In genomic region chr12:67355428-67356385, GRCh38 we compare ENCODE assay signal across 8 cellular contexts.
A peak's percentile ranks its signal among the peaks of the same experiment; 100 is the strongest.
DNase-seq lines count a peak whose midpoint lies in the region; ATAC-seq and TF ChIP-seq lines count a peak whose summit lies in the region.

No MANE protein-coding gene starts in this region.

- no peaks in the 10 kb centered on the region for H3K27me3 ChIP-seq in tibial artery

- H3K4me3 ChIP-seq in cardiac fibroblast (replicated peaks in 1 of 2; ENCODE audit: low read depth in 2 of 2, low read length in 2 of 2), result no peak overlapping the region
- H3K4me3 ChIP-seq in tibial artery, result no peak overlapping the region

- ATAC-seq in HG03439 (IDR thresholded peaks at IDR 0.05; ENCODE audit: unreplicated experiment), result no peak

- peak overlapping the region; percentile 37 to 48 for H3K27ac ChIP-seq in tibial artery

- peaks cover 0 to 24% (median 11%) of the 10 kb centered on the region in 4 donors for H3K4me1 ChIP-seq in tibial artery

- TF ChIP-seq CTCF in cardiac fibroblast (IDR thresholded peaks at IDR 0.05; ENCODE audit: low read depth, low read length) (peak; percentile 50), tibial artery (IDR thresholded peaks at IDR 0.05) (peak; percentile 35 to 56)

- DNase-seq in activated naive CD4-positive, alpha-beta T cell treated with Interleukin-2 at 50 U/mL for 16 hours, result peak; percentile 5
- DNase-seq in activated naive CD4-positive, alpha-beta T cell treated with anti-CD3 and anti-CD28 coated beads, Interleukin-2, amount 50 U/mL, for 16 hours, result no peak
- DNase-seq in HS-5 (ENCODE audit: low read depth), result peak; percentile 44
- DNase-seq in NCI-H82 treated with DMSO at 0.1 percent for 48 hours (lab: John Stamatoyannopoulos, UW; ENCODE audit: unreplicated experiment), result peak; percentile 19
- DNase-seq in cardiac fibroblast (ENCODE audit: low read depth in 2 of 2), result peak; percentile 81 to 82
- DNase-seq in kidney tubule cell (ENCODE audit: low spot score), result peak; percentile 64
- DNase-seq in tibial artery, result no peak

- intact Hi-C loops in tibial artery (cut with DNase I; ENCODE audit: low total_unique reads), result loop anchor here (2.0 kb wide), 1 partner anchor 85 kb away; no protein-coding TSS in a partner anchor

- no peaks in the 10 kb centered on the region for H3K36me3 ChIP-seq in tibial artery

- H3K9me3 ChIP-seq in tibial artery, result no peaks in the 10 kb centered on the region

Comparison
In these comparisons a context has a peak if more than half of its experiments do, and no peak if none do; other contexts are left out.
1. DNase-seq: peak in activated naive CD4-positive, alpha-beta T cell treated with Interleukin-2 at 50 U/mL for 16 hours (single experiment), HS-5 (single experiment), NCI-H82 treated with DMSO at 0.1 percent for 48 hours (single experiment), cardiac fibroblast (2 of 2) and kidney tubule cell (single experiment); none in activated naive CD4-positive, alpha-beta T cell treated with anti-CD3 and anti-CD28 coated beads, Interleukin-2, amount 50 U/mL, for 16 hours (single experiment) and tibial artery (0 of 2).